ENCODE assay signal across 7 cellular contexts in the genomic region with DNA sequence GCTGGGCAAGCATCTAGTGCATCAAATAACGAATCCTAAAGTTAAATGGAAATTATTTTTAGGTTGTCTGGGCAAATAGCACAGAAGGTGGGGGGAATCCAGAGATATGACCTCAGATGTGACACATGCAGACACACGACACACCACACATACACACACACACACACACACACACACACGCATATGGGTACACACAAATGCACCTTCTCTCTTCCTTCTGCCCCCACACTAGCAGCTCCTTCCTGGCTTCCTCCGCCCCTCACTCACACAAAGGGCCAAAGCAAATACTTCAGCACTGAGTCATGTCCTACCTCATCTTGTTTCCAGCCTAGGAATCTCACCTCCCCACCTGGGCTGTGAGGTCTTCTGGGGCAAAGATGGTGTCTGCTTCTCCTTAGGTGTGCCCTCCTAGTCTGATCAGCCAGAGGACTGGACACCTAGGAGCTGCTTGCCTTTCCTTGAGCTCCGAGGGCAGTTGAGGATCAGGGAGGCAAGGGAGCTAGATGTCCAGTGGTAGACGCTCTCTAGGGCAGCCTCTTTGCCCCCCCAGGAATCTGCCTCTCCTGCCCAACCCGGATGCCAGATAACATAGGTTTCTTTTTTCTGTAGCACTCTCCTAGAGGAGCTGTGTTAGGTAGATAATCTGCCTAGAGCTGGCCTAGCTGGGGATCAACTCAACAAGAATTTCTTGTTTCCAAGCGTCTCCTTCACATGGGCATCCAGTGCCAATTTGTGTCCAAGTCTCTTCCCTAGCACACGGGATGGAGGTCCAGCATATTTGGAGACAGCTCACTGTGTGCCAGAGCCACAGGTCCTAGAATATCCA. TPM values are rescaled to one million over a fixed set of nuclear protein-coding genes. Genes with fewer than 3 reads are reported as not detected.
A peak's percentile ranks its signal among the peaks of the same experiment; 100 is the strongest.
DNase-seq lines count a peak whose midpoint lies in the region; ATAC-seq, FAIRE-seq and TF ChIP-seq lines count a peak whose summit lies in the region.

No MANE protein-coding gene starts in this region.

- no peaks in the 10 kb centered on the region for H3K9me3 Mint-ChIP-seq in activated naive CD8-positive, alpha-beta T cell (ENCODE audit: low read depth)
- H3K9me3 Mint-ChIP-seq in stimulated activated naive CD8-positive, alpha-beta T cell treated with anti-CD3 and anti-CD28 coated beads, Interleukin-15, amount 100 ng/mL, for 72 hours, result no peaks in the 10 kb centered on the region

- TF ChIP-seq CTCF in HepG2 (CRISPR knock-in tag; IDR thresholded peaks at IDR 0.05), result no peak

- TF ChIP-seq EP300 in HepG2 (IDR thresholded peaks at IDR 0.05; ENCODE audit: low read depth in 2 of 2, low read length in 2 of 2) (no peak), HepG2 (CRISPR knock-in tag; IDR thresholded peaks at IDR 0.05; ENCODE audit: borderline replicate concordance) (no peak)

- intact Hi-C loops in HepG2 (cut with micrococcal nuclease; ENCODE audit: unreplicated experiment), result no loop called here

- H3K27me3 Mint-ChIP-seq in activated naive CD8-positive, alpha-beta T cell, result no peaks in the 10 kb centered on the region
- no peaks in the 10 kb centered on the region for H3K27me3 Mint-ChIP-seq in stimulated activated naive CD8-positive, alpha-beta T cell treated with anti-CD3 and anti-CD28 coated beads, Interleukin-15, amount 100 ng/mL, for 72 hours

- no peaks in the 10 kb centered on the region for H3K36me3 Mint-ChIP-seq in activated naive CD8-positive, alpha-beta T cell

- peak; percentile 86 for DNase-seq in NCI-H226
- peak; percentile 65 for DNase-seq in HepG2 (ENCODE audit: low spot score)
- DNase-seq in stimulated activated naive CD8-positive, alpha-beta T cell treated with anti-CD3 and anti-CD28 coated beads, Interleukin-15, amount 100 ng/mL, for 72 hours, result peak; percentile 51 to 65
- no peak for DNase-seq in GM19238 (ENCODE audit: insufficient read length, low spot score)

- POLR2A ChIA-PET in HepG2 (lab: Yijun Ruan, JAX), result interaction anchor here (0.8 to 6.1 kb wide), 14 partner anchors 9 to 285 kb away, joined by 3 to 87 read pairs (median 9); a partner anchor contains a TSS

- peak overlapping the region; percentile 71 for H3K27ac ChIP-seq in HepG2 (ENCODE audit: extremely low read length, insufficient read depth, low read length)

- H3K4me2 ChIP-seq in HepG2 (ENCODE audit: low read depth, low read length), result peak overlapping the region; percentile 76

- no peak for FAIRE-seq in HepG2 (lab: Jason Lieb, UNC)

- H3K79me2 ChIP-seq in HepG2 (ENCODE audit: insufficient read depth, low read length), result peaks cover 13% of the 10 kb centered on the region

- H3K36me3 ChIP-seq in HepG2 (replicated peaks in 1 of 2; ENCODE audit: control insufficient read depth in 1 of 2, insufficient read depth in 2 of 2, low read length in 2 of 2), result no peaks in the 10 kb centered on the region

- no peak for TF ChIP-seq POLR2A in HepG2 (IDR thresholded peaks at IDR 0.05; ENCODE audit: insufficient read depth in 1 of 2, low read depth in 2 of 2, low read length in 2 of 2)

- H3K9me3 ChIP-seq in HepG2 (ENCODE audit: low read length), result no peaks in the 10 kb centered on the region

- H3K4me3 ChIP-seq in HepG2 (replicated peaks in 1 of 3; ENCODE audit: insufficient read depth in 1 of 3, low read depth in 2 of 3, low read length in 3 of 3), result peak overlapping the region in 1 of 3 experiments; percentile 60; a peak in 2 of 6 replicates

- CTCF ChIA-PET in HepG2 (lab: Yijun Ruan, JAX; ENCODE audit: low intra/inter-chr PET ratio, low total read pairs), result interaction anchor here (1.2 to 1.5 kb wide), 2 partner anchors 15 to 99 kb away, joined by 4 to 11 read pairs; a partner anchor contains a TSS

- in situ Hi-C loops in HepG2 (cut with HindIII; ENCODE audit: extremely low pct_ligation_motif_present, low pct_unique_long_range_greater_than_20kb), result loop anchor here (5.0 kb wide), 2 partner anchors 44 to 99 kb away; a partner anchor contains a TSS

- no peak overlapping the region for H2AFZ ChIP-seq in HepG2 (ENCODE audit: low read length)

- ATAC-seq in HepG2, result peak; percentile 5; the same call in 1 of the 3 replicates
- peak; percentile 82 for ATAC-seq in stimulated activated naive CD8-positive, alpha-beta T cell treated with anti-CD3 and anti-CD28 coated beads, Interleukin-15, amount 100 ng/mL, for 72 hours
- ATAC-seq in GM21619 (IDR thresholded peaks at IDR 0.05; ENCODE audit: unreplicated experiment), result no peak
- no peak for ATAC-seq in HG02852 (IDR thresholded peaks at IDR 0.05; ENCODE audit: unreplicated experiment)

- H3K4me1 ChIP-seq in HepG2 (ENCODE audit: insufficient read depth, low read length), result peaks cover 79% of the 10 kb centered on the region

- H3K27me3 ChIP-seq in HepG2 (ENCODE audit: control insufficient read depth in 1 of 2, insufficient read depth in 2 of 2, low read length in 2 of 2), result no peaks in the 10 kb centered on the region; a peak in 1 of 5 replicates

- peak overlapping the region; percentile 93 for H3K27ac Mint-ChIP-seq in activated naive CD8-positive, alpha-beta T cell
- H3K27ac Mint-ChIP-seq in stimulated activated naive CD8-positive, alpha-beta T cell treated with anti-CD3 and anti-CD28 coated beads, Interleukin-15, amount 100 ng/mL, for 72 hours, result peak overlapping the region; percentile 54 to 72

- peak overlapping the region; percentile 62 for H3K9ac ChIP-seq in HepG2 (ENCODE audit: insufficient read depth, low read depth, low read length)

- TSS peak; percentile 65 for BruUV-seq in HepG2 (replicated peaks; lab: Mats Ljungman, UMichigan)

- WGBS in HepG2 (ENCODE audit: low lambda C conversion rate), result 53% methylated on average over 6 of the region's 9 CpGs

- peaks cover 36% of the 10 kb centered on the region for H3K4me1 Mint-ChIP-seq in activated naive CD8-positive, alpha-beta T cell (ENCODE audit: low read depth)
- peaks cover 50% of the 10 kb centered on the region for H3K4me1 Mint-ChIP-seq in stimulated activated naive CD8-positive, alpha-beta T cell treated with anti-CD3 and anti-CD28 coated beads, Interleukin-15, amount 100 ng/mL, for 72 hours

- TF ChIP-seq RAD21 in HepG2 (CRISPR knock-in tag; IDR thresholded peaks at IDR 0.05), result no peak

- H3K4me3 Mint-ChIP-seq in activated naive CD8-positive, alpha-beta T cell, result peak overlapping the region; percentile 65
- H3K4me3 Mint-ChIP-seq in stimulated activated naive CD8-positive, alpha-beta T cell treated with anti-CD3 and anti-CD28 coated beads, Interleukin-15, amount 100 ng/mL, for 72 hours, result peak overlapping the region in 1 of 2 donors; percentile 4

- H4K20me1 ChIP-seq in HepG2 (ENCODE audit: insufficient read depth, low read length), result no peaks in the 10 kb centered on the region

TF ChIP-seq in HepG2, 621 proteins besides CTCF, POLR2A, EP300 and RAD21 (continues in another document):
- TF ChIP-seq NRL (CRISPR knock-in tag; IDR thresholded peaks at IDR 0.05; ENCODE audit: borderline replicate concordance) (no peak), SRF (IDR thresholded peaks at IDR 0.05; ENCODE audit: low read depth, low read length) (no peak), TEAD3 (CRISPR knock-in tag; optimal IDR thresholded peaks at IDR 0.05; ENCODE audit: borderline replicate concordance) (peak; percentile 49), SP5 (CRISPR knock-in tag; IDR thresholded peaks at IDR 0.05; ENCODE audit: borderline replicate concordance, low read depth) (0 out of 2 replicates have a peak, but pooled peaks have one; percentile 20), GABPA (IDR thresholded peaks at IDR 0.05; ENCODE audit: low read depth, low read length) (no peak), GABPA (CRISPR knock-in tag; IDR thresholded peaks at IDR 0.05; ENCODE audit: low read depth) (0 out of 2 replicates have a peak, but pooled peaks have one; percentile 21), FOSL2 (CRISPR knock-in tag; IDR thresholded peaks at IDR 0.05) (peak; percentile 91)

RNA-seq across cellular contexts. Expression of a gene that starts 14.3 kb away (rescaled TPM):
- total RNA-seq in HepG2 (2016; rRNA removed; fragmentation: Illumina TruSeq; extraction: Trizol), result 15.1 and 15.6 TPM in 2 replicates
- 3.9 and 4.4 TPM in 2 replicates for total RNA-seq in HepG2 (2016; cell fraction: cytosol; rRNA removed; fragmentation: Illumina TruSeq; extraction: Trizol; ENCODE audit: low read depth)
- 15.7 and 16.4 TPM in 2 replicates for total RNA-seq in HepG2 (2016; cell fraction: insoluble cytoplasmic fraction; rRNA removed; fragmentation: Illumina TruSeq; extraction: Trizol)
- total RNA-seq in HepG2 (2016; cell fraction: membrane; rRNA removed; fragmentation: Illumina TruSeq; extraction: Trizol), result 9.9 and 14.2 TPM in 2 replicates
- total RNA-seq in HepG2 (2016; cell fraction: nucleus; rRNA removed; fragmentation: Illumina TruSeq; extraction: Trizol), result 10.7 and 11.7 TPM in 2 replicates
- 7.5 and 9.1 TPM in 2 replicates for polyA plus RNA-seq in HepG2 (2011; rRNA removed)
- 6.2 and 7.4 TPM in 2 replicates for polyA plus RNA-seq in HepG2 (2011; cell fraction: cytosol; rRNA removed)
- polyA plus RNA-seq in HepG2 (2011; cell fraction: nucleus; rRNA removed), result 10.9 and 11.6 TPM in 2 replicates
- polyA plus RNA-seq in HepG2 (2012), result 5.4 and 7.6 TPM in 2 replicates
- 1.7 and 2.3 TPM in 2 replicates for polyA plus RNA-seq in HepG2 (2016; cell fraction: cytosol; fragmentation: Illumina TruSeq; extraction: Trizol; ENCODE audit: low read depth)
- 10.3 and 12.8 TPM in 2 replicates for polyA plus RNA-seq in HepG2 (2016; cell fraction: insoluble cytoplasmic fraction; fragmentation: Illumina TruSeq; extraction: Trizol; ENCODE audit: low read depth)
- polyA plus RNA-seq in HepG2 (2016; cell fraction: membrane; fragmentation: Illumina TruSeq; extraction: Trizol; ENCODE audit: low read depth), result 4.9 and 6.8 TPM in 2 replicates
- 12.5 and 13.5 TPM in 2 replicates for polyA plus RNA-seq in HepG2 (2016; cell fraction: nucleus; fragmentation: Illumina TruSeq; extraction: Trizol; ENCODE audit: insufficient read depth, low read depth)
- polyA minus RNA-seq in HepG2 (2011; rRNA and poly(A)+ RNA removed; ENCODE audit: low replicate concordance), result 17.4 and 97.1 TPM in 2 replicates
- polyA minus RNA-seq in HepG2 (2011; cell fraction: cytosol; rRNA and poly(A)+ RNA removed), result 6.2 and 12.3 TPM in 2 replicates
- polyA minus RNA-seq in HepG2 (2011; cell fraction: nucleus; rRNA and poly(A)+ RNA removed), result 7.2 and 7.7 TPM in 2 replicates

Comparison
In these comparisons a context has a peak if more than half of its experiments do, and no peak if none do; other contexts are left out.
1. ATAC-seq: peak in HepG2 (single experiment) and stimulated activated naive CD8-positive, alpha-beta T cell treated with anti-CD3 and anti-CD28 coated beads, Interleukin-15, amount 100 ng/mL, for 72 hours (single experiment); none in GM21619 (single experiment) and HG02852 (single experiment).